Comparison of ENCODE assay signal across 1 cellular context in the genomic region with DNA sequence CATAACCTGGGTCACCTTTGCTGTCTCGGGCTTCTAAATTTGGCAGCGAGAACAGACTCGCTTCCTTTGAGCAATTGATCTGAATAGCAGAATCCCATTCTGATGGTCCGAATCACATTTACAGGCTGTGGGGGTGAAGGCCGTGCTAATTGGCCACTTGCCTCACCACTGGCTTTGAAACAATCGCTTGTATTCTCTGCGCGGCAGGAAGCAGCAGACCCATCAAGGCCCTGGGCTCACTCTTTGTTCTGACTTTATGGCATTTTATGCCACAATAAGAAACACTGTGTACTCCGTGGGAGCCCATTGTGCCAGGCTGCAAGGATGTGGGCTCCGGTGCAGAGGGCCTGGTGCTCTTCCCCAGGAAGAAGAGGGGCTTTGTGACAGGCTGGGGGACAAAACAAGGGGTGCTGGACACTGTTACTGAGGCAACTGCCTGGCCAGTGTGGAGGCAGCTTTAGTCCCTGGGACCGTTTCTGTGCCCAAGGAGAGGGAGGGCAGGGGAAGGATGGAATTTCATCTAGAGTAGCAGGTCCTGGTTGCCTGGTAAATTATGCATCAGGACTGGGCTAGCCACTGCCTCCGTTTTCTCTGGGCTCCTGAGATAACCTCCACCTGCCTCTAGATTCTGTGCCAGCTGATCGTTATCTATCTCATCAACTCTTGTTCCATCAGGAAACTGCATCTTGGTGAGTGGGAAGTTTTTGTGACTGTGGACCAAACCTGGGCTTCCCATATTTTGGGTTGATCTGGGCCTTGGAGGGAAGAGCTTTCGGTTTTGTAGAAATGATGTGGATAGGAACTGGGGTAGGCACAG.
TF ChIP-seq lines count a peak whose summit lies in the region.

No MANE protein-coding gene starts in this region.

TF ChIP-seq in WTC11, 78 proteins besides CTCF, POLR2A, EP300 and RAD21 (continued from another document and continues in another):
- TF ChIP-seq, protein P1, sequence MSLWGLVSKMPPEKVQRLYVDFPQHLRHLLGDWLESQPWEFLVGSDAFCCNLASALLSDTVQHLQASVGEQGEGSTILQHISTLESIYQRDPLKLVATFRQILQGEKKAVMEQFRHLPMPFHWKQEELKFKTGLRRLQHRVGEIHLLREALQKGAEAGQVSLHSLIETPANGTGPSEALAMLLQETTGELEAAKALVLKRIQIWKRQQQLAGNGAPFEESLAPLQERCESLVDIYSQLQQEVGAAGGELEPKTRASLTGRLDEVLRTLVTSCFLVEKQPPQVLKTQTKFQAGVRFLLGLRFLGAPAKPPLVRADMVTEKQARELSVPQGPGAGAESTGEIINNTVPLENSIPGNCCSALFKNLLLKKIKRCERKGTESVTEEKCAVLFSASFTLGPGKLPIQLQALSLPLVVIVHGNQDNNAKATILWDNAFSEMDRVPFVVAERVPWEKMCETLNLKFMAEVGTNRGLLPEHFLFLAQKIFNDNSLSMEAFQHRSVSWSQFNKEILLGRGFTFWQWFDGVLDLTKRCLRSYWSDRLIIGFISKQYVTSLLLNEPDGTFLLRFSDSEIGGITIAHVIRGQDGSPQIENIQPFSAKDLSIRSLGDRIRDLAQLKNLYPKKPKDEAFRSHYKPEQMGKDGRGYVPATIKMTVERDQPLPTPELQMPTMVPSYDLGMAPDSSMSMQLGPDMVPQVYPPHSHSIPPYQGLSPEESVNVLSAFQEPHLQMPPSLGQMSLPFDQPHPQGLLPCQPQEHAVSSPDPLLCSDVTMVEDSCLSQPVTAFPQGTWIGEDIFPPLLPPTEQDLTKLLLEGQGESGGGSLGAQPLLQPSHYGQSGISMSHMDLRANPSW (CRISPR knock-in tag; conservative IDR thresholded peaks at IDR 0.05; ENCODE audit: low read depth), result no peak
- no peak for TF ChIP-seq ZNF232 (CRISPR knock-in tag; IDR thresholded peaks at IDR 0.05)
- no peak; the same call in 1 of the 2 replicates for TF ChIP-seq FOXP1 (CRISPR knock-in tag; IDR thresholded peaks at IDR 0.05; ENCODE audit: borderline replicate concordance)
- TF ChIP-seq, protein P2, sequence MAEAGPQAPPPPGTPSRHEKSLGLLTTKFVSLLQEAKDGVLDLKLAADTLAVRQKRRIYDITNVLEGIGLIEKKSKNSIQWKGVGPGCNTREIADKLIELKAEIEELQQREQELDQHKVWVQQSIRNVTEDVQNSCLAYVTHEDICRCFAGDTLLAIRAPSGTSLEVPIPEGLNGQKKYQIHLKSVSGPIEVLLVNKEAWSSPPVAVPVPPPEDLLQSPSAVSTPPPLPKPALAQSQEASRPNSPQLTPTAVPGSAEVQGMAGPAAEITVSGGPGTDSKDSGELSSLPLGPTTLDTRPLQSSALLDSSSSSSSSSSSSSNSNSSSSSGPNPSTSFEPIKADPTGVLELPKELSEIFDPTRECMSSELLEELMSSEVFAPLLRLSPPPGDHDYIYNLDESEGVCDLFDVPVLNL (CRISPR knock-in tag; IDR thresholded peaks at IDR 0.05; ENCODE audit: borderline replicate concordance, low read depth), result no peak
- TF ChIP-seq ZNF317 (CRISPR knock-in tag; IDR thresholded peaks at IDR 0.05; ENCODE audit: borderline replicate concordance, low read depth), result no peak
- 0 out of 2 replicates have a peak, but pooled peaks have one; percentile 30 for TF ChIP-seq FOXK1 (CRISPR knock-in tag; IDR thresholded peaks at IDR 0.05)
- TF ChIP-seq, protein P3, sequence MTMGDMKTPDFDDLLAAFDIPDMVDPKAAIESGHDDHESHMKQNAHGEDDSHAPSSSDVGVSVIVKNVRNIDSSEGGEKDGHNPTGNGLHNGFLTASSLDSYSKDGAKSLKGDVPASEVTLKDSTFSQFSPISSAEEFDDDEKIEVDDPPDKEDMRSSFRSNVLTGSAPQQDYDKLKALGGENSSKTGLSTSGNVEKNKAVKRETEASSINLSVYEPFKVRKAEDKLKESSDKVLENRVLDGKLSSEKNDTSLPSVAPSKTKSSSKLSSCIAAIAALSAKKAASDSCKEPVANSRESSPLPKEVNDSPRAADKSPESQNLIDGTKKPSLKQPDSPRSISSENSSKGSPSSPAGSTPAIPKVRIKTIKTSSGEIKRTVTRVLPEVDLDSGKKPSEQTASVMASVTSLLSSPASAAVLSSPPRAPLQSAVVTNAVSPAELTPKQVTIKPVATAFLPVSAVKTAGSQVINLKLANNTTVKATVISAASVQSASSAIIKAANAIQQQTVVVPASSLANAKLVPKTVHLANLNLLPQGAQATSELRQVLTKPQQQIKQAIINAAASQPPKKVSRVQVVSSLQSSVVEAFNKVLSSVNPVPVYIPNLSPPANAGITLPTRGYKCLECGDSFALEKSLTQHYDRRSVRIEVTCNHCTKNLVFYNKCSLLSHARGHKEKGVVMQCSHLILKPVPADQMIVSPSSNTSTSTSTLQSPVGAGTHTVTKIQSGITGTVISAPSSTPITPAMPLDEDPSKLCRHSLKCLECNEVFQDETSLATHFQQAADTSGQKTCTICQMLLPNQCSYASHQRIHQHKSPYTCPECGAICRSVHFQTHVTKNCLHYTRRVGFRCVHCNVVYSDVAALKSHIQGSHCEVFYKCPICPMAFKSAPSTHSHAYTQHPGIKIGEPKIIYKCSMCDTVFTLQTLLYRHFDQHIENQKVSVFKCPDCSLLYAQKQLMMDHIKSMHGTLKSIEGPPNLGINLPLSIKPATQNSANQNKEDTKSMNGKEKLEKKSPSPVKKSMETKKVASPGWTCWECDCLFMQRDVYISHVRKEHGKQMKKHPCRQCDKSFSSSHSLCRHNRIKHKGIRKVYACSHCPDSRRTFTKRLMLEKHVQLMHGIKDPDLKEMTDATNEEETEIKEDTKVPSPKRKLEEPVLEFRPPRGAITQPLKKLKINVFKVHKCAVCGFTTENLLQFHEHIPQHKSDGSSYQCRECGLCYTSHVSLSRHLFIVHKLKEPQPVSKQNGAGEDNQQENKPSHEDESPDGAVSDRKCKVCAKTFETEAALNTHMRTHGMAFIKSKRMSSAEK (CRISPR knock-in tag; IDR thresholded peaks at IDR 0.05; ENCODE audit: borderline replicate concordance), result no peak
- TF ChIP-seq NR2C2 (CRISPR knock-in tag; IDR thresholded peaks at IDR 0.05), result no peak
- no peak for TF ChIP-seq GABPB1 (CRISPR knock-in tag; IDR thresholded peaks at IDR 0.05)
- TF ChIP-seq ZNF121 (CRISPR knock-in tag; IDR thresholded peaks at IDR 0.05), result no peak
- TF ChIP-seq KAT7 (CRISPR knock-in tag; IDR thresholded peaks at IDR 0.05; ENCODE audit: borderline replicate concordance), result peak; percentile 70; the same call in 1 of the 2 replicates
- TF ChIP-seq, protein P4, sequence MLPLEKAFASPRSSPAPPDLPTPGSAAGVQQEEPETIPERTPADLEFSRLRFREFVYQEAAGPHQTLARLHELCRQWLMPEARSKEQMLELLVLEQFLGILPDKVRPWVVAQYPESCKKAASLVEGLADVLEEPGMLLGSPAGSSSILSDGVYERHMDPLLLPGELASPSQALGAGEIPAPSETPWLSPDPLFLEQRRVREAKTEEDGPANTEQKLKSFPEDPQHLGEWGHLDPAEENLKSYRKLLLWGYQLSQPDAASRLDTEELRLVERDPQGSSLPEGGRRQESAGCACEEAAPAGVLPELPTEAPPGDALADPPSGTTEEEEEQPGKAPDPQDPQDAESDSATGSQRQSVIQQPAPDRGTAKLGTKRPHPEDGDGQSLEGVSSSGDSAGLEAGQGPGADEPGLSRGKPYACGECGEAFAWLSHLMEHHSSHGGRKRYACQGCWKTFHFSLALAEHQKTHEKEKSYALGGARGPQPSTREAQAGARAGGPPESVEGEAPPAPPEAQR (CRISPR knock-in tag; IDR thresholded peaks at IDR 0.05), result no peak
- peak; percentile 98 for TF ChIP-seq TEAD1 (CRISPR knock-in tag; IDR thresholded peaks at IDR 0.05)
- TF ChIP-seq, protein P5, sequence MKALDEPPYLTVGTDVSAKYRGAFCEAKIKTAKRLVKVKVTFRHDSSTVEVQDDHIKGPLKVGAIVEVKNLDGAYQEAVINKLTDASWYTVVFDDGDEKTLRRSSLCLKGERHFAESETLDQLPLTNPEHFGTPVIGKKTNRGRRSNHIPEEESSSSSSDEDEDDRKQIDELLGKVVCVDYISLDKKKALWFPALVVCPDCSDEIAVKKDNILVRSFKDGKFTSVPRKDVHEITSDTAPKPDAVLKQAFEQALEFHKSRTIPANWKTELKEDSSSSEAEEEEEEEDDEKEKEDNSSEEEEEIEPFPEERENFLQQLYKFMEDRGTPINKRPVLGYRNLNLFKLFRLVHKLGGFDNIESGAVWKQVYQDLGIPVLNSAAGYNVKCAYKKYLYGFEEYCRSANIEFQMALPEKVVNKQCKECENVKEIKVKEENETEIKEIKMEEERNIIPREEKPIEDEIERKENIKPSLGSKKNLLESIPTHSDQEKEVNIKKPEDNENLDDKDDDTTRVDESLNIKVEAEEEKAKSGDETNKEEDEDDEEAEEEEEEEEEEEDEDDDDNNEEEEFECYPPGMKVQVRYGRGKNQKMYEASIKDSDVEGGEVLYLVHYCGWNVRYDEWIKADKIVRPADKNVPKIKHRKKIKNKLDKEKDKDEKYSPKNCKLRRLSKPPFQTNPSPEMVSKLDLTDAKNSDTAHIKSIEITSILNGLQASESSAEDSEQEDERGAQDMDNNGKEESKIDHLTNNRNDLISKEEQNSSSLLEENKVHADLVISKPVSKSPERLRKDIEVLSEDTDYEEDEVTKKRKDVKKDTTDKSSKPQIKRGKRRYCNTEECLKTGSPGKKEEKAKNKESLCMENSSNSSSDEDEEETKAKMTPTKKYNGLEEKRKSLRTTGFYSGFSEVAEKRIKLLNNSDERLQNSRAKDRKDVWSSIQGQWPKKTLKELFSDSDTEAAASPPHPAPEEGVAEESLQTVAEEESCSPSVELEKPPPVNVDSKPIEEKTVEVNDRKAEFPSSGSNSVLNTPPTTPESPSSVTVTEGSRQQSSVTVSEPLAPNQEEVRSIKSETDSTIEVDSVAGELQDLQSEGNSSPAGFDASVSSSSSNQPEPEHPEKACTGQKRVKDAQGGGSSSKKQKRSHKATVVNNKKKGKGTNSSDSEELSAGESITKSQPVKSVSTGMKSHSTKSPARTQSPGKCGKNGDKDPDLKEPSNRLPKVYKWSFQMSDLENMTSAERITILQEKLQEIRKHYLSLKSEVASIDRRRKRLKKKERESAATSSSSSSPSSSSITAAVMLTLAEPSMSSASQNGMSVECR (CRISPR knock-in tag; IDR thresholded peaks at IDR 0.05; ENCODE audit: borderline replicate concordance), result peak; percentile 45; the same call in 1 of the 2 replicates
- TF ChIP-seq CREB1 (CRISPR knock-in tag; IDR thresholded peaks at IDR 0.05), result no peak
- TF ChIP-seq, protein P6, sequence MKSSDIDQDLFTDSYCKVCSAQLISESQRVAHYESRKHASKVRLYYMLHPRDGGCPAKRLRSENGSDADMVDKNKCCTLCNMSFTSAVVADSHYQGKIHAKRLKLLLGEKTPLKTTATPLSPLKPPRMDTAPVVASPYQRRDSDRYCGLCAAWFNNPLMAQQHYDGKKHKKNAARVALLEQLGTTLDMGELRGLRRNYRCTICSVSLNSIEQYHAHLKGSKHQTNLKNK (CRISPR knock-in tag; IDR thresholded peaks at IDR 0.05), result peak; percentile 40; the same call in 1 of the 2 replicates
- TF ChIP-seq ZNF263 (CRISPR knock-in tag; IDR thresholded peaks at IDR 0.05; ENCODE audit: low read depth), result no peak
- TF ChIP-seq, protein P7, sequence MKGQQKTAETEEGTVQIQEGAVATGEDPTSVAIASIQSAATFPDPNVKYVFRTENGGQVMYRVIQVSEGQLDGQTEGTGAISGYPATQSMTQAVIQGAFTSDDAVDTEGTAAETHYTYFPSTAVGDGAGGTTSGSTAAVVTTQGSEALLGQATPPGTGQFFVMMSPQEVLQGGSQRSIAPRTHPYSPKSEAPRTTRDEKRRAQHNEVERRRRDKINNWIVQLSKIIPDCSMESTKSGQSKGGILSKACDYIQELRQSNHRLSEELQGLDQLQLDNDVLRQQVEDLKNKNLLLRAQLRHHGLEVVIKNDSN (CRISPR knock-in tag; IDR thresholded peaks at IDR 0.05), result no peak
- TF ChIP-seq, protein P8, sequence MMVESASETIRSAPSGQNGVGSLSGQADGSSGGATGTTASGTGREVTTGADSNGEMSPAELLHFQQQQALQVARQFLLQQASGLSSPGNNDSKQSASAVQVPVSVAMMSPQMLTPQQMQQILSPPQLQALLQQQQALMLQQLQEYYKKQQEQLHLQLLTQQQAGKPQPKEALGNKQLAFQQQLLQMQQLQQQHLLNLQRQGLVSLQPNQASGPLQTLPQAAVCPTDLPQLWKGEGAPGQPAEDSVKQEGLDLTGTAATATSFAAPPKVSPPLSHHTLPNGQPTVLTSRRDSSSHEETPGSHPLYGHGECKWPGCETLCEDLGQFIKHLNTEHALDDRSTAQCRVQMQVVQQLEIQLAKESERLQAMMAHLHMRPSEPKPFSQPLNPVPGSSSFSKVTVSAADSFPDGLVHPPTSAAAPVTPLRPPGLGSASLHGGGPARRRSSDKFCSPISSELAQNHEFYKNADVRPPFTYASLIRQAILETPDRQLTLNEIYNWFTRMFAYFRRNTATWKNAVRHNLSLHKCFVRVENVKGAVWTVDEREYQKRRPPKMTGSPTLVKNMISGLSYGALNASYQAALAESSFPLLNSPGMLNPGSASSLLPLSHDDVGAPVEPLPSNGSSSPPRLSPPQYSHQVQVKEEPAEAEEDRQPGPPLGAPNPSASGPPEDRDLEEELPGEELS (CRISPR knock-in tag; IDR thresholded peaks at IDR 0.05), result peak; percentile 91; the same call in 1 of the 2 replicates
- peak; percentile 84 for TF ChIP-seq ETV6 (CRISPR knock-in tag; IDR thresholded peaks at IDR 0.05)
- TF ChIP-seq, protein P9, sequence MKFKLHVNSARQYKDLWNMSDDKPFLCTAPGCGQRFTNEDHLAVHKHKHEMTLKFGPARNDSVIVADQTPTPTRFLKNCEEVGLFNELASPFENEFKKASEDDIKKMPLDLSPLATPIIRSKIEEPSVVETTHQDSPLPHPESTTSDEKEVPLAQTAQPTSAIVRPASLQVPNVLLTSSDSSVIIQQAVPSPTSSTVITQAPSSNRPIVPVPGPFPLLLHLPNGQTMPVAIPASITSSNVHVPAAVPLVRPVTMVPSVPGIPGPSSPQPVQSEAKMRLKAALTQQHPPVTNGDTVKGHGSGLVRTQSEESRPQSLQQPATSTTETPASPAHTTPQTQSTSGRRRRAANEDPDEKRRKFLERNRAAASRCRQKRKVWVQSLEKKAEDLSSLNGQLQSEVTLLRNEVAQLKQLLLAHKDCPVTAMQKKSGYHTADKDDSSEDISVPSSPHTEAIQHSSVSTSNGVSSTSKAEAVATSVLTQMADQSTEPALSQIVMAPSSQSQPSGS (CRISPR knock-in tag; IDR thresholded peaks at IDR 0.05; ENCODE audit: borderline replicate concordance, low read depth), result no peak
- TF ChIP-seq RELA (CRISPR knock-in tag; IDR thresholded peaks at IDR 0.05; ENCODE audit: borderline replicate concordance), result no peak
- TF ChIP-seq, protein P10, sequence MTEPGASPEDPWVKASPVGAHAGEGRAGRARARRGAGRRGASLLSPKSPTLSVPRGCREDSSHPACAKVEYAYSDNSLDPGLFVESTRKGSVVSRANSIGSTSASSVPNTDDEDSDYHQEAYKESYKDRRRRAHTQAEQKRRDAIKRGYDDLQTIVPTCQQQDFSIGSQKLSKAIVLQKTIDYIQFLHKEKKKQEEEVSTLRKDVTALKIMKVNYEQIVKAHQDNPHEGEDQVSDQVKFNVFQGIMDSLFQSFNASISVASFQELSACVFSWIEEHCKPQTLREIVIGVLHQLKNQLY (CRISPR knock-in tag; IDR thresholded peaks at IDR 0.05), result no peak
